ENCODE assay signal across 17 cellular contexts in the genomic region with DNA sequence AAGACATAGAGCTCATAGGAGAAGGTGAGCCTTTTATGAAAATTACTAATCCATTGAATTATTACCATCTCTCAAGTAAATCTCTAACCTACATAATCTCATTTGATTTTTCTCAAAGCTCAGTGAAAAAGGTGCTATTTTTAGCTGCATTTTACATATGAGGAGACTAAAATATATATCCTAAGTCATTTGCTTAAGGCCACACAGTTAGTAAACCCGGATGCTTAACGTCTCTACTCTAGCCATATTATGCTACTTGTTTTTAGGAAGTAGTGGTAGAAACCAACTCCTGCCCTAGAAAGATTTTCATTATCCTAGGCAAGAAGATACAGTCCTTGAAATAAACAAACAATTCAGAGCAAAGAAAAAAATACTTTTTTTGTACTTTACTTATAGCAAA.
"Had no signal": no experiment of that assay in that cellular context is flagged by ENCODE, and none has a peak within 500 bp of the region (broad histone marks: within the 10 kb centered on the region; RNA-seq: fewer than 3 reads in every experiment).

No MANE protein-coding gene starts in this region.

- H3K27ac ChIP-seq: adrenal gland, coronary artery, gastrocnemius medialis, left ventricle myocardium inferior, prostate gland, right lobe of liver, transverse colon had no signal

- H3K4me3 Mint-ChIP-seq: activated B cell treated with CpG ODN at 0.5 μM for 24 hours; activated CD4-positive, alpha-beta T cell treated with anti-CD3 and anti-CD28 coated beads, Interleukin-2, amount 10 ng/mL, durations not matched to agents 24 days and 14 days; activated naive CD4-positive, alpha-beta T cell treated with anti-CD3 and anti-CD28 coated beads, Interleukin-2, amount 10 ng/mL, durations not matched to agents 7 days and 5 days; nephron; stimulated activated memory B cell treated with anti-CD40 and anti-IgM and Interleukin-4, amounts not matched to agents 10 μg/mL and 1 μg/mL and 100 μg/mL, for 72 hours had no signal

- H3K36me3 ChIP-seq: adrenal gland, gastrocnemius medialis, left ventricle myocardium inferior, prostate gland, right lobe of liver, transverse colon had no signal

- H3K4me1 Mint-ChIP-seq: activated CD4-positive, alpha-beta T cell treated with anti-CD3 and anti-CD28 coated beads, Interleukin-2, amount 10 ng/mL, durations not matched to agents 24 days and 14 days; activated naive CD4-positive, alpha-beta T cell treated with anti-CD3 and anti-CD28 coated beads, Interleukin-2, amount 10 ng/mL, durations not matched to agents 7 days and 5 days; nephron; stimulated activated memory B cell treated with anti-CD40 and anti-IgM and Interleukin-4, amounts not matched to agents 10 μg/mL and 1 μg/mL and 100 μg/mL, for 72 hours had no signal

- ATAC-seq: gastrocnemius medialis; right lobe of liver; stimulated activated memory B cell treated with anti-CD40 and anti-IgM and Interleukin-4, amounts not matched to agents 10 μg/mL and 1 μg/mL and 100 μg/mL, for 72 hours had no signal

- H3K4me3 ChIP-seq: adrenal gland, coronary artery, gastrocnemius medialis, left ventricle myocardium inferior, prostate gland, right lobe of liver, transverse colon had no signal

- H3K9me3 ChIP-seq: adrenal gland, gastrocnemius medialis, prostate gland, right lobe of liver, transverse colon had no signal

- H3K27ac Mint-ChIP-seq: activated B cell treated with CpG ODN at 0.5 μM for 24 hours; activated CD4-positive, alpha-beta T cell treated with anti-CD3 and anti-CD28 coated beads, Interleukin-2, amount 10 ng/mL, durations not matched to agents 24 days and 14 days; activated naive CD4-positive, alpha-beta T cell treated with anti-CD3 and anti-CD28 coated beads, Interleukin-2, amount 10 ng/mL, durations not matched to agents 7 days and 5 days; activated T-helper 2 cell treated with anti-CD3 and anti-CD28 coated beads, Interferon-gamma antibody, Interleukin-2, Interleukin-4, amounts not matched to agents 10 μg/mL and 5 μg/mL and 100 μg/mL, durations not matched to agents 14 hours and 24 hours and 36 hours; nephron; stimulated activated memory B cell treated with anti-CD40 and anti-IgM and Interleukin-4, amounts not matched to agents 10 μg/mL and 1 μg/mL and 100 μg/mL, for 72 hours had no signal

- DNase-seq: activated B cell treated with CpG ODN at 0.5 μM for 24 hours; activated CD4-positive, alpha-beta T cell treated with anti-CD3 and anti-CD28 coated beads, Interleukin-2, amount 10 ng/mL, durations not matched to agents 24 days and 14 days; activated naive CD4-positive, alpha-beta T cell treated with anti-CD3 and anti-CD28 coated beads, Interleukin-2, amount 10 ng/mL, durations not matched to agents 7 days and 5 days; adrenal gland; central memory CD4-positive, alpha-beta T cell; effector CD4-positive, alpha-beta T cell; gastrocnemius medialis; left ventricle myocardium inferior; mesendoderm; right lobe of liver; transverse colon had no signal

- H3K4me1 ChIP-seq: adrenal gland, gastrocnemius medialis, left ventricle myocardium inferior, prostate gland, right lobe of liver, transverse colon had no signal

- H3K9me3 Mint-ChIP-seq: activated B cell treated with CpG ODN at 0.5 μM for 24 hours; activated CD4-positive, alpha-beta T cell treated with anti-CD3 and anti-CD28 coated beads, Interleukin-2, amount 10 ng/mL, durations not matched to agents 24 days and 14 days; activated naive CD4-positive, alpha-beta T cell treated with anti-CD3 and anti-CD28 coated beads, Interleukin-2, amount 10 ng/mL, durations not matched to agents 7 days and 5 days; activated T-helper 2 cell treated with anti-CD3 and anti-CD28 coated beads, Interferon-gamma antibody, Interleukin-2, Interleukin-4, amounts not matched to agents 10 μg/mL and 5 μg/mL and 100 μg/mL, durations not matched to agents 14 hours and 24 hours and 36 hours had no signal

- H3K36me3 Mint-ChIP-seq: activated naive CD4-positive, alpha-beta T cell treated with anti-CD3 and anti-CD28 coated beads, Interleukin-2, amount 10 ng/mL, durations not matched to agents 7 days and 5 days; stimulated activated memory B cell treated with anti-CD40 and anti-IgM and Interleukin-4, amounts not matched to agents 10 μg/mL and 1 μg/mL and 100 μg/mL, for 72 hours had no signal

- H3K27me3 ChIP-seq: adrenal gland, gastrocnemius medialis, right lobe of liver had no signal

- FAIRE-seq: keratinocyte had no signal
